13 cellular contexts compared by ENCODE assay signal in the genomic region with DNA sequence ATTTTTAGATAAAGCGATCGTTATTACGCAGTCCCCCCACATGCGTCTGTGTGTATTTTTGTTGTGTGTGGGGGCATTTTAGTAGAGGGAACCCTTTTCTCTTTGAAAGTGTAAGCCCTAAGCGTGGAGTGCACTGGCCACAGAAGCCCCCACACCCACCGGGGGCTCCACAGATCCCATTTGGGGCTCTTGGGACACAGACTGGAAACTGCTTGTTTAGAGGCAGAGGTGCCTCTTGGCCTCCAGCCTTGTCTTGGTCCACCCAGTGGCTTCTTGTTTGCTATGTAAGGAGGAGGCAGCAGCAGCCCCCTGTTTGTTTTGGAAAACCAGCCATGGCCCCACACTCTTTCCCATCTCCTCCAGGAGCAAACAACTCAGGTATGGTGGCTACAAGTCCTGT.
"Had no signal": no experiment of that assay in that cellular context is flagged by ENCODE, and none has a peak within 500 bp of the region (broad histone marks: within the 10 kb centered on the region; RNA-seq: fewer than 3 reads in every experiment).

No MANE protein-coding gene starts in this region.

- ATAC-seq: left colon; natural killer cell; stimulated activated naive CD8-positive, alpha-beta T cell treated with anti-CD3 and anti-CD28 coated beads, Interleukin-15, amount 100 ng/mL, for 72 hours had no signal

- H3K27me3 ChIP-seq: brain microvascular endothelial cell, dorsolateral prefrontal cortex, esophagus muscularis mucosa, testis had no signal

- H3K4me1 ChIP-seq: esophagus muscularis mucosa, testis had no signal

- H3K4me3 ChIP-seq: dorsolateral prefrontal cortex, esophagus muscularis mucosa, SK-N-MC, testis had no signal

- H3K9me3 ChIP-seq: esophagus muscularis mucosa, testis had no signal

- H3K36me3 ChIP-seq: brain microvascular endothelial cell had no signal

- H3K27ac ChIP-seq: brain microvascular endothelial cell, esophagus muscularis mucosa, SK-N-MC, testis had no signal

- DNase-seq: activated CD4-positive, alpha-beta T cell treated with anti-CD3 and anti-CD28 coated beads, Interleukin-2, amount 10 ng/mL, durations not matched to agents 7 days and 5 days; activated gamma-delta T cell; amygdala; brain microvascular endothelial cell; natural killer cell; stimulated activated CD4-positive, alpha-beta T cell treated with anti-CD3 and anti-CD28 coated beads, Interleukin-4, amount 100 ng/mL, for 1 hour; stimulated activated naive CD8-positive, alpha-beta T cell treated with anti-CD3 and anti-CD28 coated beads, Interleukin-15, amount 100 ng/mL, for 72 hours; T-helper 1 cell had no signal
